In the genomic region with DNA sequence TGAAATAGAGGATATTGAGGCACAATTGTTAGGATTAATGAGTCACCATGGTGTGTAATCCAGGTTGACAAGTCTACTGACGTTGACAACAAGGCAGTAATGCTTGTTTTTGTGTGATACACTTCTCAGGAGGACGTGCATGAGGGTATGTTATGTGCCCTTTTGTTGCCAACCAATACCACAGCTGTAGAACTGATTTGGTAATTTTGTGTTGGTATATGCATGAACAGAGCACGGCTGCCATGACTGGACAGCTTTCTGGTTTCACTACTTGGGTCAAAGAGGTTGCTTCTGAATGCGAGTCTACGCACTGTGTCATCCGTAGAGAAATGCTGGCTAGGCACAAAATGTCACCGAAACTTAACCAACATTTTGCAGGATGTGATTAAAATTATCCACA, we compare ENCODE assay signal across 16 cellular contexts. TPM values are rescaled to one million over a fixed set of nuclear protein-coding genes. Genes with fewer than 3 reads are reported as not detected.
DNase-seq lines count a peak whose midpoint lies in the region; ATAC-seq and TF ChIP-seq lines count a peak whose summit lies in the region.
"Had no signal": no experiment of that assay in that cellular context is flagged by ENCODE, and none has a peak within 500 bp of the region (broad histone marks: within the 10 kb centered on the region; RNA-seq: fewer than 3 reads in every experiment).

No MANE protein-coding gene starts in this region.

- peak overlapping the region in 2 of 3 donors; percentile 6 to 72 for H3K27ac Mint-ChIP-seq in IgD-negative memory B cell
- peak overlapping the region; percentile 96 for H3K27ac Mint-ChIP-seq in activated T-helper 17 cell treated with anti-CD3 and anti-CD28 coated beads, Interleukin-2, amount 50 U/mL, for 72 hours
- H3K27ac Mint-ChIP-seq in activated CD8-positive, alpha-beta memory T cell treated with anti-CD3 and anti-CD28 coated beads, Interleukin-2, amount 10 ng/mL, durations not matched to agents 7 days and 5 days = no peak overlapping the region
- no peak overlapping the region for H3K27ac Mint-ChIP-seq in activated T-helper 1 cell treated with anti-CD3 and anti-CD28 coated beads, Interleukin-12 subunit alpha, Interleukin-12 subunit beta, Interleukin-2, Interleukin-4 antibody, amounts not matched to agents 30 ng/mL and 10 ng/mL and 1 ng/mL, durations not matched to agents 14 hours and 24 hours and 36 hours
- H3K27ac Mint-ChIP-seq: type B pancreatic cell had no signal

- no peaks in the 10 kb centered on the region for H3K36me3 ChIP-seq in smooth muscle cell (ENCODE audit: low read depth)
- H3K36me3 ChIP-seq: lower lobe of right lung had no signal

- peak overlapping the region; percentile 2 for H3K27ac ChIP-seq in smooth muscle cell (ENCODE audit: low read depth)
- H3K27ac ChIP-seq: epithelial cell of prostate, lower lobe of right lung had no signal

- DNase-seq in activated CD4-positive, CD25-positive, alpha-beta regulatory T cell treated with anti-CD3 and anti-CD28 coated beads, Interleukin-2, amount 50 U/mL, for 16 hours (ENCODE audit: low read depth, low spot score) = peak; percentile 11
- DNase-seq in activated CD4-positive, CD25-positive, alpha-beta regulatory T cell treated with anti-CD3 and anti-CD28 coated beads, Interleukin-2, amount 50 U/mL, for 72 hours = no peak
- DNase-seq in smooth muscle cell (lab: John Stamatoyannopoulos, UW; ENCODE audit: unreplicated experiment) = no peak
- no peak for DNase-seq in activated CD8-positive, alpha-beta memory T cell treated with anti-CD3 and anti-CD28 coated beads, Interleukin-2, amount 10 ng/mL, durations not matched to agents 7 days and 5 days
- no peak for DNase-seq in NOMO-1 treated with DMSO at 0.1 percent for 48 hours (lab: John Stamatoyannopoulos, UW; ENCODE audit: unreplicated experiment)
- no peak for DNase-seq in activated T-helper 1 cell treated with anti-CD3 and anti-CD28 coated beads, Interleukin-12 subunit alpha, Interleukin-12 subunit beta, Interleukin-2, Interleukin-4 antibody, amounts not matched to agents 30 ng/mL and 10 ng/mL and 1 ng/mL, durations not matched to agents 14 hours and 24 hours and 36 hours (ENCODE audit: low spot score)
- DNase-seq: GOT3; lower lobe of right lung; naive thymus-derived CD8-positive, alpha-beta T cell; NCI-H1694 treated with DMSO at 0.1 percent for 48 hours; NCI-H510A had no signal

- H4K20me1 ChIP-seq in smooth muscle cell (ENCODE audit: low read depth) = peaks cover 64% of the 10 kb centered on the region

- H3F3A ChIP-seq in smooth muscle cell (ENCODE audit: low read depth) = no peaks in the 10 kb centered on the region

- H2AFZ ChIP-seq in smooth muscle cell (ENCODE audit: low read depth) = no peak overlapping the region

- intact Hi-C loops in activated T-helper 1 cell treated with anti-CD3 and anti-CD28 coated beads, Interleukin-12 subunit alpha, Interleukin-12 subunit beta, Interleukin-2, Interleukin-4 antibody, amounts not matched to agents 30 ng/mL and 10 ng/mL and 1 ng/mL, durations not matched to agents 14 hours and 24 hours and 36 hours (cut with micrococcal nuclease) = no loop called here

- H3K9ac ChIP-seq in smooth muscle cell (ENCODE audit: low read depth) = no peak overlapping the region

- H3K4me3 Mint-ChIP-seq in IgD-negative memory B cell = peak overlapping the region in 2 of 4 donors; percentile 38 to 39
- H3K4me3 Mint-ChIP-seq in activated T-helper 17 cell treated with anti-CD3 and anti-CD28 coated beads, Interleukin-2, amount 50 U/mL, for 72 hours = peak overlapping the region; percentile 80
- H3K4me3 Mint-ChIP-seq in activated CD8-positive, alpha-beta memory T cell treated with anti-CD3 and anti-CD28 coated beads, Interleukin-2, amount 10 ng/mL, durations not matched to agents 7 days and 5 days = no peak overlapping the region
- no peak overlapping the region for H3K4me3 Mint-ChIP-seq in activated T-helper 1 cell treated with anti-CD3 and anti-CD28 coated beads, Interleukin-12 subunit alpha, Interleukin-12 subunit beta, Interleukin-2, Interleukin-4 antibody, amounts not matched to agents 30 ng/mL and 10 ng/mL and 1 ng/mL, durations not matched to agents 14 hours and 24 hours and 36 hours
- H3K4me3 Mint-ChIP-seq: CD14-positive monocyte, type B pancreatic cell had no signal

- H3K36me3 Mint-ChIP-seq in IgD-negative memory B cell = no peaks in the 10 kb centered on the region
- peaks cover 38% of the 10 kb centered on the region for H3K36me3 Mint-ChIP-seq in activated T-helper 17 cell treated with anti-CD3 and anti-CD28 coated beads, Interleukin-2, amount 50 U/mL, for 72 hours (ENCODE audit: low read depth)
- H3K36me3 Mint-ChIP-seq in activated CD8-positive, alpha-beta memory T cell treated with anti-CD3 and anti-CD28 coated beads, Interleukin-2, amount 10 ng/mL, durations not matched to agents 7 days and 5 days = peaks cover 15% of the 10 kb centered on the region
- H3K36me3 Mint-ChIP-seq in activated T-helper 1 cell treated with anti-CD3 and anti-CD28 coated beads, Interleukin-12 subunit alpha, Interleukin-12 subunit beta, Interleukin-2, Interleukin-4 antibody, amounts not matched to agents 30 ng/mL and 10 ng/mL and 1 ng/mL, durations not matched to agents 14 hours and 24 hours and 36 hours (ENCODE audit: low read depth) = peaks cover 4% of the 10 kb centered on the region
- H3K36me3 Mint-ChIP-seq: type B pancreatic cell had no signal

- H3K79me2 ChIP-seq in smooth muscle cell (ENCODE audit: low read depth) = peaks cover 93% of the 10 kb centered on the region

- H3K9me3 Mint-ChIP-seq in IgD-negative memory B cell = peaks cover 0 to 3% (median 2%) of the 10 kb centered on the region in 3 donors
- H3K9me3 Mint-ChIP-seq in activated T-helper 17 cell treated with anti-CD3 and anti-CD28 coated beads, Interleukin-2, amount 50 U/mL, for 72 hours = no peaks in the 10 kb centered on the region
- no peaks in the 10 kb centered on the region for H3K9me3 Mint-ChIP-seq in activated CD8-positive, alpha-beta memory T cell treated with anti-CD3 and anti-CD28 coated beads, Interleukin-2, amount 10 ng/mL, durations not matched to agents 7 days and 5 days (ENCODE audit: low read depth)
- H3K9me3 Mint-ChIP-seq in activated T-helper 1 cell treated with anti-CD3 and anti-CD28 coated beads, Interleukin-12 subunit alpha, Interleukin-12 subunit beta, Interleukin-2, Interleukin-4 antibody, amounts not matched to agents 30 ng/mL and 10 ng/mL and 1 ng/mL, durations not matched to agents 14 hours and 24 hours and 36 hours = peaks cover 2% of the 10 kb centered on the region
- H3K9me3 Mint-ChIP-seq: type B pancreatic cell had no signal

- ATAC-seq in activated T-helper 17 cell treated with anti-CD3 and anti-CD28 coated beads, Interleukin-2, amount 50 U/mL, for 72 hours (replicated peaks) = peak; percentile 87
- ATAC-seq in activated CD8-positive, alpha-beta memory T cell treated with anti-CD3 and anti-CD28 coated beads, Interleukin-2, amount 10 ng/mL, durations not matched to agents 7 days and 5 days = no peak
- ATAC-seq: lower lobe of right lung; naive thymus-derived CD8-positive, alpha-beta T cell had no signal

- H3K4me3 ChIP-seq in smooth muscle cell = no peak overlapping the region
- H3K4me3 ChIP-seq: lower lobe of right lung had no signal

- no peak overlapping the region for H3K4me2 ChIP-seq in smooth muscle cell

- no peak for TF ChIP-seq CTCF in smooth muscle cell (IDR thresholded peaks at IDR 0.05; ENCODE audit: borderline replicate concordance, insufficient read depth, poor library complexity, severe bottlenecking)

- WGBS in smooth muscle cell (ENCODE audit: low lambda C conversion rate) = 91% methylated on average over 7 of the region's 7 CpGs

- no peaks in the 10 kb centered on the region for H3K27me3 Mint-ChIP-seq in IgD-negative memory B cell
- H3K27me3 Mint-ChIP-seq in activated T-helper 17 cell treated with anti-CD3 and anti-CD28 coated beads, Interleukin-2, amount 50 U/mL, for 72 hours = no peaks in the 10 kb centered on the region
- H3K27me3 Mint-ChIP-seq in activated CD8-positive, alpha-beta memory T cell treated with anti-CD3 and anti-CD28 coated beads, Interleukin-2, amount 10 ng/mL, durations not matched to agents 7 days and 5 days = no peaks in the 10 kb centered on the region
- H3K27me3 Mint-ChIP-seq in activated T-helper 1 cell treated with anti-CD3 and anti-CD28 coated beads, Interleukin-12 subunit alpha, Interleukin-12 subunit beta, Interleukin-2, Interleukin-4 antibody, amounts not matched to agents 30 ng/mL and 10 ng/mL and 1 ng/mL, durations not matched to agents 14 hours and 24 hours and 36 hours (ENCODE audit: insufficient read depth) = peaks cover 1% of the 10 kb centered on the region
- H3K27me3 Mint-ChIP-seq: naive thymus-derived CD8-positive, alpha-beta T cell; type B pancreatic cell had no signal

- H3K4me1 ChIP-seq in smooth muscle cell (ENCODE audit: low read depth) = no peaks in the 10 kb centered on the region

- CTCF ChIA-PET in activated CD8-positive, alpha-beta memory T cell treated with anti-CD3 and anti-CD28 coated beads, Interleukin-2, amount 10 ng/mL, durations not matched to agents 7 days and 5 days (lab: Charles Lee) = interaction anchor here (0.5 to 0.7 kb wide), 2 partner anchors 18 to 145 kb away, joined by 3 read pairs; no protein-coding TSS in a partner anchor

- H3K4me1 Mint-ChIP-seq in IgD-negative memory B cell = peaks cover 54 to 70% (median 58%) of the 10 kb centered on the region in 3 donors
- H3K4me1 Mint-ChIP-seq in activated T-helper 17 cell treated with anti-CD3 and anti-CD28 coated beads, Interleukin-2, amount 50 U/mL, for 72 hours = peaks cover 40% of the 10 kb centered on the region
- peaks cover 24% of the 10 kb centered on the region for H3K4me1 Mint-ChIP-seq in activated CD8-positive, alpha-beta memory T cell treated with anti-CD3 and anti-CD28 coated beads, Interleukin-2, amount 10 ng/mL, durations not matched to agents 7 days and 5 days
- peaks cover 43% of the 10 kb centered on the region for H3K4me1 Mint-ChIP-seq in activated T-helper 1 cell treated with anti-CD3 and anti-CD28 coated beads, Interleukin-12 subunit alpha, Interleukin-12 subunit beta, Interleukin-2, Interleukin-4 antibody, amounts not matched to agents 30 ng/mL and 10 ng/mL and 1 ng/mL, durations not matched to agents 14 hours and 24 hours and 36 hours (ENCODE audit: low read depth)

- H3K27me3 ChIP-seq in smooth muscle cell (ENCODE audit: low read depth) = no peaks in the 10 kb centered on the region

- H3K9me3 ChIP-seq in smooth muscle cell (replicated peaks; ENCODE audit: low read depth) = no peaks in the 10 kb centered on the region

RNA-seq across cellular contexts. Expression of gene PHTF2, which starts 32.9 kb away (rescaled TPM):
- polyA plus RNA-seq in IgD-negative memory B cell (23.3 TPM), smooth muscle cell (56.5 and 66.6 TPM in 2 replicates)
- total RNA-seq in activated T-helper 17 cell treated with anti-CD3 and anti-CD28 coated beads, Interleukin-2, amount 50 U/mL, for 72 hours = 100 to 1,000 TPM in 1 of 2 donors, 10 to 100 TPM in 1; 66.1 to 123 TPM
- total RNA-seq in smooth muscle cell = 100 and 130 TPM in 2 replicates
- total RNA-seq in activated CD8-positive, alpha-beta memory T cell treated with anti-CD3 and anti-CD28 coated beads, Interleukin-2, amount 10 ng/mL, durations not matched to agents 7 days and 5 days = 10 to 100 TPM; 41.5 to 56.4 TPM
- total RNA-seq in activated T-helper 1 cell treated with anti-CD3 and anti-CD28 coated beads, Interleukin-12 subunit alpha, Interleukin-12 subunit beta, Interleukin-2, Interleukin-4 antibody, amounts not matched to agents 30 ng/mL and 10 ng/mL and 1 ng/mL, durations not matched to agents 14 hours and 24 hours and 36 hours = 30.9 and 31.2 TPM in 2 replicates

RNA-seq across cellular contexts. Expression of gene TMEM60, which starts 33.2 kb away (rescaled TPM):
- 40.7 TPM for polyA plus RNA-seq in IgD-negative memory B cell
- total RNA-seq in activated T-helper 17 cell treated with anti-CD3 and anti-CD28 coated beads, Interleukin-2, amount 50 U/mL, for 72 hours = 10 to 100 TPM; 12.1 to 13.2 TPM
- 12.1 and 28.6 TPM in 2 replicates for total RNA-seq in smooth muscle cell
- 22.5 and 28.0 TPM in 2 replicates for polyA plus RNA-seq in smooth muscle cell
- 10 to 100 TPM; 13.2 to 19.4 TPM for total RNA-seq in activated CD8-positive, alpha-beta memory T cell treated with anti-CD3 and anti-CD28 coated beads, Interleukin-2, amount 10 ng/mL, durations not matched to agents 7 days and 5 days
- 9.0 and 11.0 TPM in 2 replicates for total RNA-seq in activated T-helper 1 cell treated with anti-CD3 and anti-CD28 coated beads, Interleukin-12 subunit alpha, Interleukin-12 subunit beta, Interleukin-2, Interleukin-4 antibody, amounts not matched to agents 30 ng/mL and 10 ng/mL and 1 ng/mL, durations not matched to agents 14 hours and 24 hours and 36 hours

Comparison
In these comparisons a context has a peak if more than half of its experiments do, and no peak if none do; other contexts are left out.
1. H3K27ac Mint-ChIP-seq: peak in IgD-negative memory B cell (2 of 3) and activated T-helper 17 cell treated with anti-CD3 and anti-CD28 coated beads, Interleukin-2, amount 50 U/mL, for 72 hours (single experiment); none in activated CD8-positive, alpha-beta memory T cell treated with anti-CD3 and anti-CD28 coated beads, Interleukin-2, amount 10 ng/mL, durations not matched to agents 7 days and 5 days (single experiment) and activated T-helper 1 cell treated with anti-CD3 and anti-CD28 coated beads, Interleukin-12 subunit alpha, Interleukin-12 subunit beta, Interleukin-2, Interleukin-4 antibody, amounts not matched to agents 30 ng/mL and 10 ng/mL and 1 ng/mL, durations not matched to agents 14 hours and 24 hours and 36 hours (single experiment).